In the genomic region with DNA sequence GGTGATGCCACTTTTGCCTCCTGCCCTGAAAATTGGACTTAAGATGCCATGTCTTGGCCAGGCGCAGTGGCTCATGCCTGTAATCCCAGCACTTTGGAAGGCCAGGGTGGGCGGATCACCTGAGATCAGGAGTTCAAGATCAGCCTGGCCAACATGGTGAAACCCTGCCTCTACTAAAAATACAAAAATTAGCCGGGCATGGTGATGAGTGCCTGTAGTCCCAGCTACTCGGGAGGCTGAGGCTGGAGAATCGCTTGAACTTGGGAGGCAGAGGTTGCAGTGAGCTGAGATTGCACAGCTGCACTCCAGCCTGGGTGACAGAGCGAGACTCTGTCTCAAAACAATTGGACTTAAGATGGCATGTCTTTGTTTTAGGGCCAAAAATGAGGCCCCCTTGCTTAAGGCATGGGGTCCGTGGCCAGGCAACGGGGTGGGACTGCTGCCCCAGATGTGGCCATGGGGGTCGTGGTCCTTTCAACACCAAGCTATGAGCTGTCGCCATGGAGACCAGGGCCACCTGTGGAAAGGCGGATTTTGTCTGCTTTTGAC, we compare ENCODE assay signal across 9 cellular contexts. TPM values are rescaled to one million over a fixed set of nuclear protein-coding genes. Genes with fewer than 3 reads are reported as not detected.
DNase-seq lines count a peak whose midpoint lies in the region; ATAC-seq and TF ChIP-seq lines count a peak whose summit lies in the region.
"Not testable (repeated sequence)": the region's sequence is repeated elsewhere in the genome, so short reads cannot be mapped to it uniquely, and the experiment has no call there.
"Had no signal": no experiment of that assay in that cellular context is flagged by ENCODE, and none has a peak within 500 bp of the region (broad histone marks: within the 10 kb centered on the region; RNA-seq: fewer than 3 reads in every experiment).

No MANE protein-coding gene starts in this region.

- peak overlapping the region; percentile 97 for H3K56ac ChIP-seq in IMR-90 (ENCODE audit: extremely low read depth, insufficient read depth, low read length)

- DNase-seq in AG04450 (ENCODE audit: low read depth, low spot score); IMR-90; activated CD8-positive, alpha-beta T cell treated with anti-CD3 and anti-CD28 coated beads for 36 hours; heart right ventricle; mesenchymal stem cell; testis: not testable (repeated sequence)

- 35% methylated on average over 3 of the region's 11 CpGs; no CpG with 5 or more reads in 1 of the 2 experiments for WGBS in IMR-90 (ENCODE audit: extremely low coverage in 2 of 2, insufficient read length in 1 of 2), 2 experiments
- 45 to 52% methylated on average over 11 of the region's 11 CpGs for WGBS in heart right ventricle, 2 donors
- WGBS in mesenchymal stem cell, result 76% methylated on average over 9 of the region's 11 CpGs
- WGBS in testis, 2 donors, result 42 to 67% methylated on average over 9 to 11 of the region's 11 CpGs

- intact Hi-C loops in IMR-90 (cut with micrococcal nuclease); activated CD8-positive, alpha-beta T cell treated with anti-CD3 and anti-CD28 coated beads for 36 hours (cut with micrococcal nuclease); dendritic cell treated with granulocyte-macrophage colony-stimulating factor and Interleukin-4, amounts not matched to agents 40 ng/mL and 50 ng/mL, for 4 days (cut with micrococcal nuclease); heart right ventricle (cut with DNase I); testis (cut with DNase I; ENCODE audit: low total_unique reads): not testable (repeated sequence)

- not testable (repeated sequence) for H3K27me3 Mint-ChIP-seq in activated CD8-positive, alpha-beta T cell treated with anti-CD3 and anti-CD28 coated beads for 36 hours; dendritic cell treated with granulocyte-macrophage colony-stimulating factor and Interleukin-4, amounts not matched to agents 40 ng/mL and 50 ng/mL, for 4 days

- not testable (repeated sequence) for H4K20me1 ChIP-seq in IMR-90 (ENCODE audit: insufficient read depth, low read length)

- in situ Hi-C loops in IMR-90 (cut with MboI; ENCODE audit: low sequenced_read_pairs), result not testable (repeated sequence)

- H3K4me3 ChIP-seq in AG04450 (ENCODE audit: low read depth, low read length); IMR-90 (ENCODE audit: insufficient read depth, low read depth, low read length); mesenchymal stem cell (ENCODE audit: insufficient read depth in 1 of 2, low read depth in 1 of 2, low read length in 2 of 2); testis: not testable (repeated sequence)
- peak overlapping the region in 2 of 10 donors; percentile 28 to 34 for H3K4me3 ChIP-seq in heart right ventricle
- peak overlapping the region; percentile 35 for H3K4me3 ChIP-seq in parathyroid adenoma (ENCODE audit: low read depth, low read length)

- H3K79me2 ChIP-seq in parathyroid adenoma, result not testable (repeated sequence)

- peak overlapping the region; percentile 100 for H3K4ac ChIP-seq in IMR-90 (ENCODE audit: low read depth, low read length)
- peak overlapping the region; percentile 95 to 100 for H3K4ac ChIP-seq in mesenchymal stem cell (ENCODE audit: low read depth in 1 of 2, low read length in 2 of 2)

- H3K36me3 ChIP-seq in IMR-90 (ENCODE audit: control insufficient read depth, insufficient read depth, low read length) (peaks cover 16% of the 10 kb centered on the region), heart right ventricle (peaks cover 0 to 54% (median 6%) of the 10 kb centered on the region in 9 donors), mesenchymal stem cell (ENCODE audit: control insufficient read depth in 1 of 2, insufficient read depth in 2 of 2, low read depth in 1 of 2, low read length in 2 of 2) (peaks cover 33 to 50% of the 10 kb centered on the region in 2 experiments)
- not testable (repeated sequence) for H3K36me3 ChIP-seq in parathyroid adenoma (ENCODE audit: control insufficient read depth, insufficient read depth, low read length); testis (ENCODE audit: low read depth, missing control alignments)

- H3K36me3 Mint-ChIP-seq in activated CD8-positive, alpha-beta T cell treated with anti-CD3 and anti-CD28 coated beads for 36 hours (ENCODE audit: low read depth), result peaks cover 19% of the 10 kb centered on the region
- peaks cover 72% of the 10 kb centered on the region for H3K36me3 Mint-ChIP-seq in dendritic cell treated with granulocyte-macrophage colony-stimulating factor and Interleukin-4, amounts not matched to agents 40 ng/mL and 50 ng/mL, for 4 days (ENCODE audit: low read depth)

- H3K9me1 ChIP-seq in IMR-90 (ENCODE audit: insufficient read depth, low read length), result not testable (repeated sequence)

- not testable (repeated sequence) for TF ChIP-seq RAD21 in IMR-90 (IDR thresholded peaks at IDR 0.05; ENCODE audit: low read length)

- not testable (repeated sequence) for BruUV-seq in IMR-90 (replicated peaks; lab: Mats Ljungman, UMichigan)

- peak; percentile 13 for ATAC-seq in IMR-90 (ENCODE audit: low read depth)
- ATAC-seq in activated CD8-positive, alpha-beta T cell treated with anti-CD3 and anti-CD28 coated beads for 36 hours, result not testable (repeated sequence)
- peak in 6 of 8 donors; percentile 4 to 27 (median 11) for ATAC-seq in heart right ventricle

- dilution Hi-C loops in IMR-90 (cut with HindIII; ENCODE audit: low sequenced_read_pairs, unreplicated experiment), result not testable (repeated sequence)

- H3K23ac ChIP-seq in IMR-90 (ENCODE audit: low read depth, low read length) (peak overlapping the region; percentile 100), mesenchymal stem cell (ENCODE audit: low read length in 2 of 2) (peak overlapping the region in 1 of 2 experiments; percentile 79)

- H3K9ac ChIP-seq in IMR-90 (ENCODE audit: low read depth, low read length) (peak overlapping the region; percentile 72), mesenchymal stem cell (ENCODE audit: low read length) (peak overlapping the region; percentile 88)
- not testable (repeated sequence) for H3K9ac ChIP-seq in parathyroid adenoma

- H2BK5ac ChIP-seq in IMR-90 (ENCODE audit: low read depth, low read length, poor library complexity, severe bottlenecking), result peak overlapping the region; percentile 99
- peak overlapping the region; percentile 100 for H2BK5ac ChIP-seq in mesenchymal stem cell (ENCODE audit: low read depth, low read length, poor library complexity, severe bottlenecking)

- not testable (repeated sequence) for H3K4me3 Mint-ChIP-seq in activated CD8-positive, alpha-beta T cell treated with anti-CD3 and anti-CD28 coated beads for 36 hours; dendritic cell treated with granulocyte-macrophage colony-stimulating factor and Interleukin-4, amounts not matched to agents 40 ng/mL and 50 ng/mL, for 4 days

- POLR2A ChIA-PET in AG04450 (lab: Yijun Ruan, JAX) (interaction anchor here (0.6 to 1.3 kb wide), 7 partner anchors 10 to 165 kb away, joined by 3 to 7 read pairs (median 3); a partner anchor contains a TSS), IMR-90 (lab: Charles Lee; ENCODE audit: unreplicated experiment) (interaction anchor here (0.9 kb wide), 1 partner anchor 83 kb away, joined by 6 read pairs; a partner anchor contains a TSS)
- POLR2A ChIA-PET in activated CD8-positive, alpha-beta T cell treated with anti-CD3 and anti-CD28 coated beads for 36 hours (lab: Charles Lee), result not testable (repeated sequence)

- H3K18ac ChIP-seq in IMR-90 (ENCODE audit: low read depth, low read length) (peak overlapping the region; percentile 99), mesenchymal stem cell (ENCODE audit: low read depth in 1 of 2, low read length in 2 of 2) (peak overlapping the region; percentile 93 to 100)

- TF ChIP-seq CTCF in AG04450 (IDR thresholded peaks at IDR 0.05; ENCODE audit: low read depth, low read length); IMR-90 (conservative IDR thresholded peaks at IDR 0.05; ENCODE audit: low read depth, low read length); activated CD8-positive, alpha-beta T cell treated with anti-CD3 and anti-CD28 coated beads for 36 hours (IDR thresholded peaks at IDR 0.05); heart right ventricle (IDR thresholded peaks at IDR 0.05); parathyroid adenoma (IDR thresholded peaks at IDR 0.05); testis (IDR thresholded peaks at IDR 0.05): not testable (repeated sequence)

- H2BK20ac ChIP-seq in IMR-90 (ENCODE audit: low read depth, low read length), result peak overlapping the region; percentile 100

- H3K9me3 Mint-ChIP-seq in activated CD8-positive, alpha-beta T cell treated with anti-CD3 and anti-CD28 coated beads for 36 hours; dendritic cell treated with granulocyte-macrophage colony-stimulating factor and Interleukin-4, amounts not matched to agents 40 ng/mL and 50 ng/mL, for 4 days: not testable (repeated sequence)

- H4K91ac ChIP-seq in IMR-90 (ENCODE audit: insufficient read depth, low read depth, low read length), result peak overlapping the region; percentile 100
- H4K91ac ChIP-seq in mesenchymal stem cell (ENCODE audit: low read length), result peak overlapping the region; percentile 100

- H2AK9ac ChIP-seq in IMR-90 (replicated peaks; ENCODE audit: low read depth, low read length, poor library complexity), result peak overlapping the region; percentile 100

- H2BK120ac ChIP-seq in IMR-90 (ENCODE audit: low read depth, low read length) (peak overlapping the region; percentile 100), mesenchymal stem cell (ENCODE audit: low read depth, low read length) (peak overlapping the region; percentile 96)

- H2BK12ac ChIP-seq in mesenchymal stem cell (ENCODE audit: low read length in 2 of 2), result peak overlapping the region; percentile 97 to 100

- peaks cover 10% of the 10 kb centered on the region for H3K4me1 ChIP-seq in IMR-90 (ENCODE audit: control insufficient read depth, insufficient read depth, low read length)
- H3K4me1 ChIP-seq in heart right ventricle, result peaks cover 0 to 34% (median 25%) of the 10 kb centered on the region in 9 donors
- peaks cover 23% of the 10 kb centered on the region for H3K4me1 ChIP-seq in mesenchymal stem cell (ENCODE audit: control insufficient read depth, insufficient read depth, low read depth, low read length)
- H3K4me1 ChIP-seq in parathyroid adenoma, result peaks cover 15% of the 10 kb centered on the region
- H3K4me1 ChIP-seq in testis, result peaks cover 26% of the 10 kb centered on the region

- H4K8ac ChIP-seq in IMR-90 (ENCODE audit: low read depth in 2 of 2, low read length in 2 of 2) (peak overlapping the region; percentile 97 to 100), mesenchymal stem cell (ENCODE audit: low read length) (peak overlapping the region; percentile 99)

- not testable (repeated sequence) for H3K27me3 ChIP-seq in AG04450 (ENCODE audit: control insufficient read depth, insufficient read depth, low read length); IMR-90 (ENCODE audit: control insufficient read depth, insufficient read depth, low read length); heart right ventricle; mesenchymal stem cell (ENCODE audit: control insufficient read depth in 1 of 2, insufficient read depth in 1 of 2, low read length in 2 of 2); parathyroid adenoma (ENCODE audit: control insufficient read depth, insufficient read depth, low read length); testis

- peak overlapping the region; percentile 77 for H2AFZ ChIP-seq in IMR-90 (replicated peaks; ENCODE audit: low read length, poor library complexity)
- not testable (repeated sequence) for H2AFZ ChIP-seq in mesenchymal stem cell (ENCODE audit: low read depth, low read length)
- H2AFZ ChIP-seq in parathyroid adenoma, result peak overlapping the region; percentile 4

- peak overlapping the region; percentile 98 for H3K27ac ChIP-seq in AG04450 (ENCODE audit: low read depth, low read length)
- H3K27ac ChIP-seq in IMR-90 (ENCODE audit: insufficient read depth, low read length), result peak overlapping the region; percentile 96
- H3K27ac ChIP-seq in heart right ventricle, result peak overlapping the region in 9 of 10 donors; percentile 24 to 93 (median 85)
- peak overlapping the region; percentile 100 for H3K27ac ChIP-seq in mesenchymal stem cell (ENCODE audit: low read length, poor library complexity, severe bottlenecking)
- peak overlapping the region; percentile 83 for H3K27ac ChIP-seq in parathyroid adenoma
- peak overlapping the region; percentile 80 to 86 for H3K27ac ChIP-seq in testis

- TF ChIP-seq POLR2A in IMR-90 (IDR thresholded peaks at IDR 0.05; ENCODE audit: low read depth, low read length); testis (IDR thresholded peaks at IDR 0.05): not testable (repeated sequence)

- not testable (repeated sequence) for H3K4me1 Mint-ChIP-seq in activated CD8-positive, alpha-beta T cell treated with anti-CD3 and anti-CD28 coated beads for 36 hours (ENCODE audit: low read depth)
- H3K4me1 Mint-ChIP-seq in dendritic cell treated with granulocyte-macrophage colony-stimulating factor and Interleukin-4, amounts not matched to agents 40 ng/mL and 50 ng/mL, for 4 days (ENCODE audit: low read depth), result peaks cover 44% of the 10 kb centered on the region

- CTCF ChIA-PET in AG04450 (lab: Charles Lee) (interaction anchor here (1.8 kb wide), 2 partner anchors 24 to 85 kb away, joined by 5 to 13 read pairs; no protein-coding TSS in a partner anchor), IMR-90 (lab: Yijun Ruan, JAX) (interaction anchor here (0.5 to 0.9 kb wide), 6 partner anchors 24 to 85 kb away, joined by 3 to 7 read pairs (median 3); no protein-coding TSS in a partner anchor)
- CTCF ChIA-PET in activated CD8-positive, alpha-beta T cell treated with anti-CD3 and anti-CD28 coated beads for 36 hours (lab: Charles Lee), result interaction anchor here (1.0 to 13.0 kb wide), 4 partner anchors 23 to 85 kb away, joined by 3 to 90 read pairs (median 6); a partner anchor contains a TSS

- H2BK15ac ChIP-seq in IMR-90 (ENCODE audit: low read depth, low read length) (peak overlapping the region; percentile 97), mesenchymal stem cell (ENCODE audit: low read depth, poor library complexity, severe bottlenecking) (peak overlapping the region; percentile 29)

- peak overlapping the region; percentile 28; the same call in 1 of the 2 replicates for H3K4me2 ChIP-seq in IMR-90 (ENCODE audit: low read depth, low read length)
- H3K4me2 ChIP-seq in mesenchymal stem cell (ENCODE audit: low read length, poor library complexity, severe bottlenecking), result not testable (repeated sequence)
- H3K4me2 ChIP-seq in parathyroid adenoma (ENCODE audit: low read length), result peak overlapping the region; percentile 52

- H3K79me1 ChIP-seq in IMR-90 (ENCODE audit: low read depth in 1 of 2, low read length in 2 of 2) (peaks cover 0 to 28% of the 10 kb centered on the region in 2 experiments; a peak in 2 of 4 replicates), mesenchymal stem cell (replicated peaks; ENCODE audit: low read length, poor library complexity, severe bottlenecking) (peaks cover 14% of the 10 kb centered on the region)

- H3K9me3 ChIP-seq in AG04450 (ENCODE audit: control insufficient read depth, insufficient read depth, low read length); IMR-90 (ENCODE audit: control insufficient read depth, insufficient read depth, low read length); heart right ventricle; mesenchymal stem cell (ENCODE audit: control insufficient read depth, low read length); parathyroid adenoma (ENCODE audit: control insufficient read depth, low read length); testis: not testable (repeated sequence)

- H2AK5ac ChIP-seq in IMR-90 (ENCODE audit: low read depth, low read length), result peak overlapping the region; percentile 100
- peak overlapping the region; percentile 95 for H2AK5ac ChIP-seq in mesenchymal stem cell (ENCODE audit: low read length, severe bottlenecking)

- H4K5ac ChIP-seq in IMR-90 (ENCODE audit: low read depth, low read length), result peak overlapping the region; percentile 99

- peak overlapping the region; percentile 10 for H3K27ac Mint-ChIP-seq in activated CD8-positive, alpha-beta T cell treated with anti-CD3 and anti-CD28 coated beads for 36 hours
- peak overlapping the region; percentile 75 for H3K27ac Mint-ChIP-seq in dendritic cell treated with granulocyte-macrophage colony-stimulating factor and Interleukin-4, amounts not matched to agents 40 ng/mL and 50 ng/mL, for 4 days

- H3K14ac ChIP-seq in IMR-90 (replicated peaks; ENCODE audit: low read depth, low read length) (peak overlapping the region; percentile 100), mesenchymal stem cell (ENCODE audit: low read length in 2 of 2) (peak overlapping the region in 1 of 2 experiments; percentile 98)

RNA-seq across cellular contexts. Expression of a gene that starts 21.6 kb away (rescaled TPM):
- polyA plus RNA-seq in AG04450 (2011; rRNA removed) (25.0 and 35.9 TPM in 2 replicates), IMR-90 (2012; rRNA removed) (43.5 and 49.8 TPM in 2 replicates), heart right ventricle (under 1 TPM; 0.44 to 0.62 TPM), testis (ENCODE audit: insufficient read depth, low read depth, low replicate concordance) (1.0 TPM)
- polyA minus RNA-seq in AG04450 (2011; rRNA and poly(A)+ RNA removed), result 9.5 and 14.5 TPM in 2 replicates
- total RNA-seq in IMR-90 (2012; rRNA removed) (5.6 and 10.3 TPM in 2 replicates), heart right ventricle (1 to 10 TPM in 4 of 10 donors, under 1 TPM in 6; 0.44 to 2.5 (median 0.79) TPM), testis (1 to 10 TPM in 1 of 2 donors, under 1 TPM in 1; 0.93 to 2.5 TPM)
- polyA plus RNA-seq in IMR-90 (2012; cell fraction: cytosol; rRNA removed), result 84.3 and 176 TPM in 2 replicates
- 56.9 and 109 TPM in 2 replicates for polyA plus RNA-seq in IMR-90 (2012; cell fraction: nucleus; rRNA removed; ENCODE audit: low replicate concordance)
- not detected for total RNA-seq in activated CD8-positive, alpha-beta T cell treated with anti-CD3 and anti-CD28 coated beads for 36 hours
- 355 TPM for polyA plus RNA-seq in mesenchymal stem cell (2013, experiment 1 of 2)
- polyA plus RNA-seq in mesenchymal stem cell (2013, experiment 2 of 2), result 348 TPM
- total RNA-seq: occipital lobe had no signal

RNA-seq across cellular contexts. Expression of a gene that starts 24.0 kb away (rescaled TPM):
- polyA plus RNA-seq in AG04450 (2011; rRNA removed) (22.0 and 29.1 TPM in 2 replicates), IMR-90 (2012; rRNA removed) (11.8 and 13.3 TPM in 2 replicates), heart right ventricle (10 to 100 TPM; 10.0 to 27.2 TPM), testis (ENCODE audit: insufficient read depth, low read depth, low replicate concordance) (10.8 TPM)
- 78.8 and 120 TPM in 2 replicates for polyA minus RNA-seq in AG04450 (2011; rRNA and poly(A)+ RNA removed)
- total RNA-seq in IMR-90 (2012; rRNA removed) (11.1 and 14.3 TPM in 2 replicates), heart right ventricle (10 to 100 TPM; 36.0 to 61.3 (median 46.8) TPM), testis (10 to 100 TPM; 12.4 to 16.2 TPM)
- 3.8 and 13.8 TPM in 2 replicates for polyA plus RNA-seq in IMR-90 (2012; cell fraction: cytosol; rRNA removed)
- 32.7 and 36.9 TPM in 2 replicates for polyA plus RNA-seq in IMR-90 (2012; cell fraction: nucleus; rRNA removed; ENCODE audit: low replicate concordance)
- total RNA-seq in activated CD8-positive, alpha-beta T cell treated with anti-CD3 and anti-CD28 coated beads for 36 hours, result 10 to 100 TPM; 21.7 to 23.9 TPM
- 69.3 TPM for polyA plus RNA-seq in mesenchymal stem cell (2013, experiment 1 of 2)
- polyA plus RNA-seq in mesenchymal stem cell (2013, experiment 2 of 2), result 64.4 TPM

RNA-seq across cellular contexts. Expression of a gene that starts 33.1 kb away (rescaled TPM):
- polyA plus RNA-seq in AG04450 (2011; rRNA removed) (0.12 and 0.32 TPM in 2 replicates), IMR-90 (2012; rRNA removed) (0.03 TPM in 1 of 2 replicates, not detected in the other), heart right ventricle (1 to 10 TPM; 1.1 to 2.2 TPM), testis (ENCODE audit: insufficient read depth, low read depth, low replicate concordance) (3.4 TPM)
- 0.17 and 0.60 TPM in 2 replicates for polyA minus RNA-seq in AG04450 (2011; rRNA and poly(A)+ RNA removed)
- total RNA-seq in IMR-90 (2012; rRNA removed) (not detected in 2 replicates), heart right ventricle (10 to 100 TPM in 1 of 10 donors, 1 to 10 TPM in 7, under 1 TPM in 2; 0.57 to 13.3 (median 1.8) TPM), testis (1 to 10 TPM; 1.6 to 4.0 TPM)
- polyA plus RNA-seq in IMR-90 (2012; cell fraction: cytosol; rRNA removed), result 0.08 and 0.09 TPM in 2 replicates
- 0.08 TPM in 1 of 2 replicates, not detected in the other for polyA plus RNA-seq in IMR-90 (2012; cell fraction: nucleus; rRNA removed; ENCODE audit: low replicate concordance)
- total RNA-seq in activated CD8-positive, alpha-beta T cell treated with anti-CD3 and anti-CD28 coated beads for 36 hours, result not detected
- 1.0 TPM for polyA plus RNA-seq in mesenchymal stem cell (2013, experiment 1 of 2)
- 1.1 TPM for polyA plus RNA-seq in mesenchymal stem cell (2013, experiment 2 of 2)

RNA-seq across cellular contexts. Expression of a gene that starts 41.5 kb away (rescaled TPM):
- polyA plus RNA-seq in AG04450 (2011; rRNA removed) (58.6 and 69.3 TPM in 2 replicates), IMR-90 (2012; rRNA removed) (118 and 157 TPM in 2 replicates), heart right ventricle (100 to 1,000 TPM; 135 to 163 TPM), testis (ENCODE audit: insufficient read depth, low read depth, low replicate concordance) (196 TPM)
- polyA minus RNA-seq in AG04450 (2011; rRNA and poly(A)+ RNA removed), result 22.1 and 25.7 TPM in 2 replicates
- total RNA-seq in IMR-90 (2012; rRNA removed) (44.8 and 88.0 TPM in 2 replicates), heart right ventricle (100 to 1,000 TPM in 1 of 10 donors, 10 to 100 TPM in 9; 73.2 to 114 (median 93.3) TPM), testis (100 to 1,000 TPM; 212 to 241 TPM)
- 210 and 274 TPM in 2 replicates for polyA plus RNA-seq in IMR-90 (2012; cell fraction: cytosol; rRNA removed)
- 65.4 and 112 TPM in 2 replicates for polyA plus RNA-seq in IMR-90 (2012; cell fraction: nucleus; rRNA removed; ENCODE audit: low replicate concordance)
- total RNA-seq in activated CD8-positive, alpha-beta T cell treated with anti-CD3 and anti-CD28 coated beads for 36 hours, result 100 to 1,000 TPM; 426 to 433 TPM
- polyA plus RNA-seq in mesenchymal stem cell (2013, experiment 1 of 2), result 97.6 TPM
- 98.6 TPM for polyA plus RNA-seq in mesenchymal stem cell (2013, experiment 2 of 2)

RNA-seq across cellular contexts. Expression of a gene that starts 54.8 kb away (rescaled TPM):
- 9.4 and 12.6 TPM in 2 replicates for polyA plus RNA-seq in AG04450 (2011; rRNA removed)
- polyA minus RNA-seq in AG04450 (2011; rRNA and poly(A)+ RNA removed), result 18.0 and 18.5 TPM in 2 replicates
- total RNA-seq in IMR-90 (2012; rRNA removed), result 13.3 and 14.9 TPM in 2 replicates
- 39.7 and 48.1 TPM in 2 replicates for polyA plus RNA-seq in IMR-90 (2012; rRNA removed)
- 36.0 and 75.3 TPM in 2 replicates for polyA plus RNA-seq in IMR-90 (2012; cell fraction: cytosol; rRNA removed)
- polyA plus RNA-seq in IMR-90 (2012; cell fraction: nucleus; rRNA removed; ENCODE audit: low replicate concordance), result 110 and 323 TPM in 2 replicates
- total RNA-seq in activated CD8-positive, alpha-beta T cell treated with anti-CD3 and anti-CD28 coated beads for 36 hours, result 100 to 1,000 TPM in 1 of 2 experiments, 10 to 100 TPM in 1; 98.2 to 102 TPM
- 10 to 100 TPM; 17.6 to 47.1 (median 27.3) TPM for total RNA-seq in heart right ventricle
- polyA plus RNA-seq in heart right ventricle, result 10 to 100 TPM; 41.3 to 51.6 TPM
- polyA plus RNA-seq in mesenchymal stem cell (2013, experiment 1 of 2), result 88.5 TPM
- polyA plus RNA-seq in mesenchymal stem cell (2013, experiment 2 of 2), result 97.4 TPM
- total RNA-seq in testis, result 100 to 1,000 TPM in 1 of 2 donors, 10 to 100 TPM in 1; 90.3 to 118 TPM
- polyA plus RNA-seq in testis (ENCODE audit: insufficient read depth, low read depth, low replicate concordance), result 80.5 TPM
